8 cellular contexts compared by ENCODE assay signal in the genomic region with DNA sequence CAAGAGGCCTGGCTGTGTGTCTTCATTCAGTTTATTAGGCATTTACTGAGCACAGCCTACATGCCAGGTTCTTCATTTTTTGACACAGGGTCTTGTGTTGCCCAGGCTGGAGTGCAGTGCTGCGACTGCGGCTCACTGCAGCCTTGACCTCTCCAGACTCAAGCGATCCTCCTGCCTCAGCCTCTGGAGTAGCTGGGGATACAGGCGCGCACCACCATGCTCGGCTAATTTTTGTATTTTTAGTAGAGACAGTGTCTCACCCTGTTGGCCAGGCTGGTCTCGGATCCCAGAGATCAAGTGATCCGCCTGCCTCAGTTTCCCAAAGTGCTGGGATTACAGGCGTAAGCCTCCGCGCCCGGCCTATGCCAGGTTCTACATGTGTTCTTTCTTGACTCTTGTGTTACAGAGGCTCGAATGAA. TPM values are rescaled to one million over a fixed set of nuclear protein-coding genes. Genes with fewer than 3 reads are reported as not detected.
DNase-seq lines count a peak whose midpoint lies in the region; ATAC-seq and TF ChIP-seq lines count a peak whose summit lies in the region.

No MANE protein-coding gene starts in this region.

- H3K4me3 ChIP-seq in left lung = peak overlapping the region; percentile 95

- peak overlapping the region; percentile 49 for H3K27ac Mint-ChIP-seq in T-helper 2 cell treated with Interferon-gamma antibody and Interleukin-4, amounts not matched to agents 5 μg/mL and 100 μg/mL, for 36 hours

- TF ChIP-seq CTCF in left lung (IDR thresholded peaks at IDR 0.05) (no peak), GM10266 (IDR thresholded peaks at IDR 0.05; ENCODE audit: control insufficient read depth, insufficient read depth, low read depth, missing control alignments) (no peak)

- no peaks in the 10 kb centered on the region for H3K9me3 ChIP-seq in left lung

- no peaks in the 10 kb centered on the region for H3K36me3 ChIP-seq in left lung

- H3K27ac ChIP-seq in angular gyrus (ENCODE audit: low read depth, low read length) (peak overlapping the region; percentile 77), left lung (peak overlapping the region; percentile 80 to 84), temporal lobe (ENCODE audit: low read depth, low read length) (peak overlapping the region; percentile 6)

- intact Hi-C loops in left lung (cut with DNase I) = no loop called here

- peaks cover 25% of the 10 kb centered on the region for H3K4me1 Mint-ChIP-seq in T-helper 2 cell treated with Interferon-gamma antibody and Interleukin-4, amounts not matched to agents 5 μg/mL and 100 μg/mL, for 36 hours (ENCODE audit: low read depth)

- peak overlapping the region; percentile 90 for H3K4me3 Mint-ChIP-seq in T-helper 2 cell treated with Interferon-gamma antibody and Interleukin-4, amounts not matched to agents 5 μg/mL and 100 μg/mL, for 36 hours

- no peak for DNase-seq in T-helper 2 cell treated with Interferon-gamma antibody and Interleukin-4, amounts not matched to agents 5 μg/mL and 100 μg/mL, for 36 hours (ENCODE audit: low spot score)
- DNase-seq in T-helper 2 cell = no peak
- DNase-seq in left lung = no peak
- DNase-seq in NCI-H2196 (lab: John Stamatoyannopoulos, UW; ENCODE audit: unreplicated experiment) = no peak
- no peak for DNase-seq in GM10266 (ENCODE audit: extremely low spot score)

- ATAC-seq in left lung = no peak
- no peak for ATAC-seq in HG03139 (IDR thresholded peaks at IDR 0.05; ENCODE audit: unreplicated experiment)

- peaks cover 15% of the 10 kb centered on the region for H3K27me3 Mint-ChIP-seq in T-helper 2 cell treated with Interferon-gamma antibody and Interleukin-4, amounts not matched to agents 5 μg/mL and 100 μg/mL, for 36 hours (ENCODE audit: low read depth)

- H3K4me1 ChIP-seq in left lung = peaks cover 14 to 30% of the 10 kb centered on the region in 2 donors

- H3K27me3 ChIP-seq in left lung = no peaks in the 10 kb centered on the region

- no peaks in the 10 kb centered on the region for H3K36me3 Mint-ChIP-seq in T-helper 2 cell treated with Interferon-gamma antibody and Interleukin-4, amounts not matched to agents 5 μg/mL and 100 μg/mL, for 36 hours (ENCODE audit: low read depth)

- no peaks in the 10 kb centered on the region for H3K9me3 Mint-ChIP-seq in T-helper 2 cell treated with Interferon-gamma antibody and Interleukin-4, amounts not matched to agents 5 μg/mL and 100 μg/mL, for 36 hours

RNA-seq across cellular contexts. Expression of a gene that starts 0.6 kb away (rescaled TPM):
- total RNA-seq in left lung (10 to 100 TPM; 28.8 to 35.7 TPM), temporal lobe (58.3 TPM)

Comparison
In these comparisons a context has a peak if more than half of its experiments do, and no peak if none do; other contexts are left out.
1. H3K27ac ChIP-seq: peak in every context shown above with its lines; median percentile 82 in left lung; 77 in angular gyrus; 6 in temporal lobe.